In the genomic region with DNA sequence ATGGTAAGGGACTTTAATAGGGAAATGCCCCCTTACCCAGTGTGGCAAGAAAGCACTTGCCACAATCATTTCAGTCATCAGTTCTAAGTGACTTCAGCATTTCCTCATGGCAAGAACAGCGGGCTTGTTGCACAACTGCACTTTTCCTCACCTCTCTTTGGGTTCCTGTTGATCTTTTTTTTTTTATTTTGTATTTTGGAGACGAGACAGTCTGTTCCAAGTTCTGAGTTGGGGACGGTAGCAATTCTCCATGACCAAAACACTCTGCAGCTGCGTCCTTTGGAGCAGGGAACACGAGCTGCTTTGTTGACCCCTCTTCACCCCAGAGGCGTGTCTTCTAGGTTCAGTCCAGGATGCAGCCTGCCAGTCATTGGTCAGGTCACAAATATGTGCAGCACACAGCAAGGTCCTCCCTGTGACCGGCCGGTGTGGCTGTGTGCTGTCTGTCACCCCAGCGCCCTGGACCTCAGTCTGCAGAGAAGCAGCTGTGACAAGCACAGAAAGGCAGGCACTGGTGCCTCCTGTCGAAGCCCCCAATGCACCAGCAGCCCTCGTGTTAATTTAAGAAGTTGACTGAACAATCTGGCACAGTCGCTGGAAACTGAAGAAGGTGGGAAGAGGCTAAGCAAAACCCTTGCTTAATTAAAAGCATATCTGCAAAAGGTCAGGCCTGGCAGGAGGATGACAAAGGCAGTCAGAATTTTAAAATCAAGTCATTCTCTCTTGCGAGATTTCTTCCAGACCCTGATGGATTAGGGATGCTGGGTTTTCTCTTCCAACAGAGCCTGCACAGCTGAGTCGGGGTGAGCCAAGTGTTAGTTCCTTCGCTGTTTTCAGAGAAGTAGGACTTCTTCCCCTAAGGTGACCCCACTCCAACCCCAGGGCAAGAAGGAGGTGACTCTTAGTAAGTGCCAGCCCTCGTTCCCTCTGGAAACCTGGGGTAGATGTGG, we compare ENCODE assay signal across 1 cellular context.
A peak's percentile ranks its signal among the peaks of the same experiment; 100 is the strongest.
TF ChIP-seq lines count a peak whose summit lies in the region.

No MANE protein-coding gene starts in this region.

TF ChIP-seq in HepG2, 621 proteins besides CTCF, POLR2A, EP300 and RAD21 (continued from another document and continues in another):
- TF ChIP-seq, protein P1, sequence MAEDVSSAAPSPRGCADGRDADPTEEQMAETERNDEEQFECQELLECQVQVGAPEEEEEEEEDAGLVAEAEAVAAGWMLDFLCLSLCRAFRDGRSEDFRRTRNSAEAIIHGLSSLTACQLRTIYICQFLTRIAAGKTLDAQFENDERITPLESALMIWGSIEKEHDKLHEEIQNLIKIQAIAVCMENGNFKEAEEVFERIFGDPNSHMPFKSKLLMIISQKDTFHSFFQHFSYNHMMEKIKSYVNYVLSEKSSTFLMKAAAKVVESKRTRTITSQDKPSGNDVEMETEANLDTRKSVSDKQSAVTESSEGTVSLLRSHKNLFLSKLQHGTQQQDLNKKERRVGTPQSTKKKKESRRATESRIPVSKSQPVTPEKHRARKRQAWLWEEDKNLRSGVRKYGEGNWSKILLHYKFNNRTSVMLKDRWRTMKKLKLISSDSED (CRISPR knock-in tag; IDR thresholded peaks at IDR 0.05): no peak
- TF ChIP-seq NR3C1 (CRISPR knock-in tag; IDR thresholded peaks at IDR 0.05) (no peak), KDM4B (CRISPR knock-in tag; IDR thresholded peaks at IDR 0.05) (no peak), ZNF501 (CRISPR knock-in tag; IDR thresholded peaks at IDR 0.05) (peak; percentile 66), ZZZ3 (CRISPR knock-in tag; IDR thresholded peaks at IDR 0.05; ENCODE audit: borderline replicate concordance) (no peak), KMT2A (CRISPR knock-in tag; IDR thresholded peaks at IDR 0.05) (no peak), ZNF761 (CRISPR knock-in tag; conservative IDR thresholded peaks at IDR 0.05) (no peak), RARA (CRISPR knock-in tag; IDR thresholded peaks at IDR 0.05) (peak; percentile 69), ZNF263 (CRISPR knock-in tag; IDR thresholded peaks at IDR 0.05) (peak; percentile 74), MTA1 (CRISPR knock-in tag; IDR thresholded peaks at IDR 0.05; ENCODE audit: borderline replicate concordance) (no peak), MYC (CRISPR knock-in tag; IDR thresholded peaks at IDR 0.05; ENCODE audit: borderline replicate concordance) (peak; percentile 45; the same call in 1 of the 2 replicates), ZSCAN21 (CRISPR knock-in tag; IDR thresholded peaks at IDR 0.05; ENCODE audit: borderline replicate concordance) (peak; percentile 46; the same call in 1 of the 2 replicates), RFXAP (CRISPR knock-in tag; IDR thresholded peaks at IDR 0.05; ENCODE audit: borderline replicate concordance) (peak; percentile 40; the same call in 1 of the 2 replicates), ZNF605 (CRISPR knock-in tag; IDR thresholded peaks at IDR 0.05) (peak; percentile 56; the same call in 1 of the 2 replicates), PPARG (CRISPR knock-in tag; conservative IDR thresholded peaks at IDR 0.05) (no peak), TEAD3 (CRISPR knock-in tag; optimal IDR thresholded peaks at IDR 0.05; ENCODE audit: borderline replicate concordance) (peak; percentile 81), HNF4A (CRISPR knock-in tag; IDR thresholded peaks at IDR 0.05) (peak; percentile 53), SOX6 (IDR thresholded peaks at IDR 0.05) (no peak), SOX6 (CRISPR knock-in tag; IDR thresholded peaks at IDR 0.05) (peak; percentile 12; the same call in 1 of the 2 replicates), HNRNPL (IDR thresholded peaks at IDR 0.05; ENCODE audit: low read depth, low read length) (no peak), SNAI1 (CRISPR knock-in tag; IDR thresholded peaks at IDR 0.05; ENCODE audit: borderline replicate concordance) (no peak), ZNF572 (CRISPR knock-in tag; IDR thresholded peaks at IDR 0.05) (peak; percentile 57; the same call in 1 of the 2 replicates), RBAK (CRISPR knock-in tag; IDR thresholded peaks at IDR 0.05) (peak; percentile 76; the same call in 1 of the 2 replicates), FOSL2 (CRISPR knock-in tag; IDR thresholded peaks at IDR 0.05) (0 out of 2 replicates have a peak, but pooled peaks have one; percentile 38), HDAC1 (CRISPR knock-in tag; IDR thresholded peaks at IDR 0.05) (peak; percentile 78), ZBTB38 (CRISPR knock-in tag; IDR thresholded peaks at IDR 0.05) (peak; percentile 57; the same call in 1 of the 2 replicates), TARDBP (CRISPR knock-in tag; IDR thresholded peaks at IDR 0.05) (no peak), CREM (IDR thresholded peaks at IDR 0.05) (no peak), CREM (CRISPR knock-in tag; IDR thresholded peaks at IDR 0.05) (no peak), JUN (CRISPR knock-in tag; IDR thresholded peaks at IDR 0.05) (no peak)
- TF ChIP-seq, protein P2, sequence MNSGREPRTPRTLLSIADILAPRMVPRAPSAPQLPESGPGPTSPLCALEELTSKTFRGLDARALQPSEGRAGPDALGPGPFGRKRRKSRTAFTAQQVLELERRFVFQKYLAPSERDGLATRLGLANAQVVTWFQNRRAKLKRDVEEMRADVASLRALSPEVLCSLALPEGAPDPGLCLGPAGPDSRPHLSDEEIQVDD (CRISPR knock-in tag; IDR thresholded peaks at IDR 0.05; ENCODE audit: borderline replicate concordance): 0 out of 2 replicates have a peak, but pooled peaks have one; percentile 45
- TF ChIP-seq, protein P3, sequence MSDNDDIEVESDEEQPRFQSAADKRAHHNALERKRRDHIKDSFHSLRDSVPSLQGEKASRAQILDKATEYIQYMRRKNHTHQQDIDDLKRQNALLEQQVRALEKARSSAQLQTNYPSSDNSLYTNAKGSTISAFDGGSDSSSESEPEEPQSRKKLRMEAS (IDR thresholded peaks at IDR 0.05): peak; percentile 66
- TF ChIP-seq, protein P4, sequence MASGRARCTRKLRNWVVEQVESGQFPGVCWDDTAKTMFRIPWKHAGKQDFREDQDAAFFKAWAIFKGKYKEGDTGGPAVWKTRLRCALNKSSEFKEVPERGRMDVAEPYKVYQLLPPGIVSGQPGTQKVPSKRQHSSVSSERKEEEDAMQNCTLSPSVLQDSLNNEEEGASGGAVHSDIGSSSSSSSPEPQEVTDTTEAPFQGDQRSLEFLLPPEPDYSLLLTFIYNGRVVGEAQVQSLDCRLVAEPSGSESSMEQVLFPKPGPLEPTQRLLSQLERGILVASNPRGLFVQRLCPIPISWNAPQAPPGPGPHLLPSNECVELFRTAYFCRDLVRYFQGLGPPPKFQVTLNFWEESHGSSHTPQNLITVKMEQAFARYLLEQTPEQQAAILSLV (CRISPR knock-in tag; IDR thresholded peaks at IDR 0.05; ENCODE audit: borderline replicate concordance): no peak
- TF ChIP-seq, protein P5, sequence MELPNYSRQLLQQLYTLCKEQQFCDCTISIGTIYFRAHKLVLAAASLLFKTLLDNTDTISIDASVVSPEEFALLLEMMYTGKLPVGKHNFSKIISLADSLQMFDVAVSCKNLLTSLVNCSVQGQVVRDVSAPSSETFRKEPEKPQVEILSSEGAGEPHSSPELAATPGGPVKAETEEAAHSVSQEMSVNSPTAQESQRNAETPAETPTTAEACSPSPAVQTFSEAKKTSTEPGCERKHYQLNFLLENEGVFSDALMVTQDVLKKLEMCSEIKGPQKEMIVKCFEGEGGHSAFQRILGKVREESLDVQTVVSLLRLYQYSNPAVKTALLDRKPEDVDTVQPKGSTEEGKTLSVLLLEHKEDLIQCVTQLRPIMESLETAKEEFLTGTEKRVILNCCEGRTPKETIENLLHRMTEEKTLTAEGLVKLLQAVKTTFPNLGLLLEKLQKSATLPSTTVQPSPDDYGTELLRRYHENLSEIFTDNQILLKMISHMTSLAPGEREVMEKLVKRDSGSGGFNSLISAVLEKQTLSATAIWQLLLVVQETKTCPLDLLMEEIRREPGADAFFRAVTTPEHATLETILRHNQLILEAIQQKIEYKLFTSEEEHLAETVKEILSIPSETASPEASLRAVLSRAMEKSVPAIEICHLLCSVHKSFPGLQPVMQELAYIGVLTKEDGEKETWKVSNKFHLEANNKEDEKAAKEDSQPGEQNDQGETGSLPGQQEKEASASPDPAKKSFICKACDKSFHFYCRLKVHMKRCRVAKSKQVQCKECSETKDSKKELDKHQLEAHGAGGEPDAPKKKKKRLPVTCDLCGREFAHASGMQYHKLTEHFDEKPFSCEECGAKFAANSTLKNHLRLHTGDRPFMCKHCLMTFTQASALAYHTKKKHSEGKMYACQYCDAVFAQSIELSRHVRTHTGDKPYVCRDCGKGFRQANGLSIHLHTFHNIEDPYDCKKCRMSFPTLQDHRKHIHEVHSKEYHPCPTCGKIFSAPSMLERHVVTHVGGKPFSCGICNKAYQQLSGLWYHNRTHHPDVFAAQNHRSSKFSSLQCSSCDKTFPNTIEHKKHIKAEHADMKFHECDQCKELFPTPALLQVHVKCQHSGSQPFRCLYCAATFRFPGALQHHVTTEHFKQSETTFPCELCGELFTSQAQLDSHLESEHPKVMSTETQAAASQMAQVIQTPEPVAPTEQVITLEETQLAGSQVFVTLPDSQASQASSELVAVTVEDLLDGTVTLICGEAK (IDR thresholded peaks at IDR 0.05): no peak
- TF ChIP-seq, protein P5 (CRISPR knock-in tag; IDR thresholded peaks at IDR 0.05): no peak
- TF ChIP-seq, protein P6, sequence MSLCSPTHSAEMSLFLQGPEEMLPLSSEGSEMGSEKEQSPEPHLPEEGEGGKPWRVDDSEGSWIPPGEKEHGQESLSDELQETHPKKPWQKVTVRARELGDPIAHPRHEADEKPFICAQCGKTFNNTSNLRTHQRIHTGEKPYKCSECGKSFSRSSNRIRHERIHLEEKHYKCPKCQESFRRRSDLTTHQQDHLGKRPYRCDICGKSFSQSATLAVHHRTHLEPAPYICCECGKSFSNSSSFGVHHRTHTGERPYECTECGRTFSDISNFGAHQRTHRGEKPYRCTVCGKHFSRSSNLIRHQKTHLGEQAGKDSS (CRISPR knock-in tag; IDR thresholded peaks at IDR 0.05; ENCODE audit: borderline replicate concordance, low read depth): no peak
- TF ChIP-seq, protein P7, sequence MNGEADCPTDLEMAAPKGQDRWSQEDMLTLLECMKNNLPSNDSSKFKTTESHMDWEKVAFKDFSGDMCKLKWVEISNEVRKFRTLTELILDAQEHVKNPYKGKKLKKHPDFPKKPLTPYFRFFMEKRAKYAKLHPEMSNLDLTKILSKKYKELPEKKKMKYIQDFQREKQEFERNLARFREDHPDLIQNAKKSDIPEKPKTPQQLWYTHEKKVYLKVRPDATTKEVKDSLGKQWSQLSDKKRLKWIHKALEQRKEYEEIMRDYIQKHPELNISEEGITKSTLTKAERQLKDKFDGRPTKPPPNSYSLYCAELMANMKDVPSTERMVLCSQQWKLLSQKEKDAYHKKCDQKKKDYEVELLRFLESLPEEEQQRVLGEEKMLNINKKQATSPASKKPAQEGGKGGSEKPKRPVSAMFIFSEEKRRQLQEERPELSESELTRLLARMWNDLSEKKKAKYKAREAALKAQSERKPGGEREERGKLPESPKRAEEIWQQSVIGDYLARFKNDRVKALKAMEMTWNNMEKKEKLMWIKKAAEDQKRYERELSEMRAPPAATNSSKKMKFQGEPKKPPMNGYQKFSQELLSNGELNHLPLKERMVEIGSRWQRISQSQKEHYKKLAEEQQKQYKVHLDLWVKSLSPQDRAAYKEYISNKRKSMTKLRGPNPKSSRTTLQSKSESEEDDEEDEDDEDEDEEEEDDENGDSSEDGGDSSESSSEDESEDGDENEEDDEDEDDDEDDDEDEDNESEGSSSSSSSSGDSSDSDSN (CRISPR knock-in tag; IDR thresholded peaks at IDR 0.05): peak; percentile 40; the same call in 1 of the 2 replicates
- TF ChIP-seq, protein P8, sequence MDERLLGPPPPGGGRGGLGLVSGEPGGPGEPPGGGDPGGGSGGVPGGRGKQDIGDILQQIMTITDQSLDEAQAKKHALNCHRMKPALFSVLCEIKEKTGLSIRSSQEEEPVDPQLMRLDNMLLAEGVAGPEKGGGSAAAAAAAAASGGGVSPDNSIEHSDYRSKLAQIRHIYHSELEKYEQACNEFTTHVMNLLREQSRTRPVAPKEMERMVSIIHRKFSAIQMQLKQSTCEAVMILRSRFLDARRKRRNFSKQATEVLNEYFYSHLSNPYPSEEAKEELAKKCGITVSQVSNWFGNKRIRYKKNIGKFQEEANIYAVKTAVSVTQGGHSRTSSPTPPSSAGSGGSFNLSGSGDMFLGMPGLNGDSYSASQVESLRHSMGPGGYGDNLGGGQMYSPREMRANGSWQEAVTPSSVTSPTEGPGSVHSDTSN (CRISPR knock-in tag; IDR thresholded peaks at IDR 0.05): peak; percentile 74
- TF ChIP-seq, protein P9, sequence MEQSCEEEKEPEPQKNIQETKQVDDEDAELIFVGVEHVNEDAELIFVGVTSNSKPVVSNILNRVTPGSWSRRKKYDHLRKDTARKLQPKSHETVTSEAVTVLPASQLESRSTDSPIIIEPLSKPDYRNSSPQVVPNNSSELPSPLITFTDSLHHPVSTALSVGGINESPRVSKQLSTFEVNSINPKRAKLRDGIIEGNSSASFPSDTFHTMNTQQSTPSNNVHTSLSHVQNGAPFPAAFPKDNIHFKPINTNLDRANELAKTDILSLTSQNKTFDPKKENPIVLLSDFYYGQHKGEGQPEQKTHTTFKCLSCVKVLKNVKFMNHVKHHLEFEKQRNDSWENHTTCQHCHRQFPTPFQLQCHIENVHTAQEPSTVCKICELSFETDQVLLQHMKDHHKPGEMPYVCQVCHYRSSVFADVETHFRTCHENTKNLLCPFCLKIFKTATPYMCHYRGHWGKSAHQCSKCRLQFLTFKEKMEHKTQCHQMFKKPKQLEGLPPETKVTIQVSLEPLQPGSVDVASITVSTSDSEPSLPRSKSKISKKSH (CRISPR knock-in tag; IDR thresholded peaks at IDR 0.05; ENCODE audit: borderline replicate concordance): peak; percentile 66; the same call in 1 of the 2 replicates
